ENCODE assay signal across 8 cellular contexts in the genomic region with DNA sequence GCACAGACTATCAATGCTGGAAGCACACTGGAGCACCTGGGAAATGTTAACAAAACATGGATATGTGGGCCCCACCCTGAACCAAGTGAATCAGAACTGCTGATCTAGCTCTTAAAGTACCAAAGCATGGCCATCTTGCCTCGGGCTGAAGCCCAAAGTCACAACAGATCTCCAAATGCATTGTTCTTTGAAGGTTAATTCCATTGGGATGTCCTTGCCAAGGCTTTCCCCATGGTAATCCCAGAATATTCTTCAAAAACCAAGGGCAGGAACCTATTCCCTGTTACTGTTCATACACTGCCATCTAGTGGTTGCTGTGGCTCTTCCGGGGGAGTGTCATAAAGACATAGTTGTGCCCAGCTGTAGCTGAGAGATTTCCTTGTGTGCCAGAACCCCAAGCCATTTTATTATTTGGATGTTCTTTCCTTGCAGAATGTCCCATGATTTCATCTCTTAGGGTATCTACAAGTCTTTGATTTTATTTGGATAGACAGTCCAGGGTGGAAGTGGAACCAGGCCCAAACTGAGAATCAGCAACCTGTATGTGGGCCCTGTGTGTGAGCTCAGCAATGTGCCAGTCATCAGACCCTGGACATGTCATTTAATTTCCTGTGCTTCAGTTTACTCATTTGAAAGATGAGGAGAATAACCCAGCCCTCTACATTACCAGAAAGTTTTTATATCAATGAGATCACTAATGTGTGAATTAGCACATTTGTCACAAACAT.
DNase-seq lines count a peak whose midpoint lies in the region; ATAC-seq and TF ChIP-seq lines count a peak whose summit lies in the region.

No MANE protein-coding gene starts in this region.

- CTCF ChIA-PET in activated naive CD4-positive, alpha-beta T cell treated with anti-CD3 and anti-CD28 coated beads for 36 hours (lab: Charles Lee): interaction anchor here (0.7 to 1.5 kb wide), 5 partner anchors 12 to 1224 kb away, joined by 3 to 5 read pairs (median 3); no protein-coding TSS in a partner anchor
- CTCF ChIA-PET in HEK293 (lab: Yijun Ruan, JAX): interaction anchor here (0.7 to 4.5 kb wide), 36 partner anchors 10 to 1144 kb away, joined by 3 to 31 read pairs (median 4); no protein-coding TSS in a partner anchor

- H3K4me1 ChIP-seq in HEK293 (ENCODE audit: control insufficient read depth, insufficient read depth, low read length) (no peaks in the 10 kb centered on the region), mucosa of descending colon (ENCODE audit: low read depth) (no peaks in the 10 kb centered on the region)

- intact Hi-C loops in activated naive CD4-positive, alpha-beta T cell treated with anti-CD3 and anti-CD28 coated beads for 36 hours (cut with micrococcal nuclease): loop anchor here (2.0 to 10.0 kb wide), 5 partner anchors 99 to 1099 kb away; no protein-coding TSS in a partner anchor
- intact Hi-C loops in mucosa of descending colon (cut with DNase I, micrococcal nuclease): loop anchor here in 1 of 2 donors (5.0 kb wide), 1 partner anchor 1084 kb away; no protein-coding TSS in a partner anchor

- peak; percentile 21 for DNase-seq in activated naive CD4-positive, alpha-beta T cell treated with anti-CD3 and anti-CD28 coated beads for 36 hours
- DNase-seq in activated naive CD4-positive, alpha-beta T cell treated with Interleukin-2 at 50 U/mL for 16 hours: no peak
- DNase-seq in NAMALWA (ENCODE audit: low spot score): peak; percentile 70
- DNase-seq in SHP77 treated with DMSO at 0.1 percent for 48 hours (lab: John Stamatoyannopoulos, UW): peak; percentile 49
- peak; percentile 61 to 82 for DNase-seq in erythroblast (lab: John Stamatoyannopoulos, UW)
- peak in 2 of 3 donors; percentile 40 to 80 for DNase-seq in mucosa of descending colon
- DNase-seq in activated effector memory CD4-positive, alpha-beta T cell treated with anti-CD3 and anti-CD28 coated beads, Interleukin-2, amount 50 U/mL, for 16 hours: no peak

- no peaks in the 10 kb centered on the region for H3K9me3 ChIP-seq in HEK293 (ENCODE audit: control insufficient read depth, insufficient read depth, low read depth, low read length)
- H3K9me3 ChIP-seq in mucosa of descending colon: no peaks in the 10 kb centered on the region

- H3K4me3 ChIP-seq in HEK293 (ENCODE audit: low read depth, low read length) (no peak overlapping the region), mucosa of descending colon (no peak overlapping the region)

- no peak overlapping the region for H3K4me3 Mint-ChIP-seq in activated naive CD4-positive, alpha-beta T cell treated with anti-CD3 and anti-CD28 coated beads for 36 hours

- H3K4me1 Mint-ChIP-seq in activated naive CD4-positive, alpha-beta T cell treated with anti-CD3 and anti-CD28 coated beads for 36 hours (ENCODE audit: low read depth): no peaks in the 10 kb centered on the region

- no peak overlapping the region for H3K27ac ChIP-seq in HEK293 (ENCODE audit: extremely low read depth, low read depth, low read length)

- no peak for TF ChIP-seq POLR2A in erythroblast (IDR thresholded peaks at IDR 0.05; ENCODE audit: low read length)

- ATAC-seq in mucosa of descending colon: peak; percentile 96

- H3K36me3 ChIP-seq in HEK293 (ENCODE audit: control insufficient read depth in 2 of 2, insufficient read depth in 1 of 2, low read length in 2 of 2) (no peaks in the 10 kb centered on the region), mucosa of descending colon (ENCODE audit: low read depth) (no peaks in the 10 kb centered on the region)

- no peak overlapping the region for H3K27ac Mint-ChIP-seq in activated naive CD4-positive, alpha-beta T cell treated with anti-CD3 and anti-CD28 coated beads for 36 hours

- H3K36me3 Mint-ChIP-seq in activated naive CD4-positive, alpha-beta T cell treated with anti-CD3 and anti-CD28 coated beads for 36 hours (ENCODE audit: low read depth): no peaks in the 10 kb centered on the region

- peaks cover 2% of the 10 kb centered on the region for H3K27me3 Mint-ChIP-seq in activated naive CD4-positive, alpha-beta T cell treated with anti-CD3 and anti-CD28 coated beads for 36 hours (ENCODE audit: low read depth)

- POLR2A ChIA-PET in HEK293 (lab: Yijun Ruan, JAX): interaction anchor here (0.5 kb wide), 1 partner anchor 1404 kb away, joined by 4 read pairs; no protein-coding TSS in a partner anchor

- TF ChIP-seq CTCF in HEK293 (tag by site-specific recombination; IDR thresholded peaks at IDR 0.05) (peak; percentile 60), mucosa of descending colon (IDR thresholded peaks at IDR 0.05) (peak; percentile 76)

- H3K9me3 Mint-ChIP-seq in activated naive CD4-positive, alpha-beta T cell treated with anti-CD3 and anti-CD28 coated beads for 36 hours: no peaks in the 10 kb centered on the region

TF ChIP-seq in HEK293, 187 proteins besides CTCF, POLR2A, EP300 and RAD21:
- TF ChIP-seq, protein P1, sequence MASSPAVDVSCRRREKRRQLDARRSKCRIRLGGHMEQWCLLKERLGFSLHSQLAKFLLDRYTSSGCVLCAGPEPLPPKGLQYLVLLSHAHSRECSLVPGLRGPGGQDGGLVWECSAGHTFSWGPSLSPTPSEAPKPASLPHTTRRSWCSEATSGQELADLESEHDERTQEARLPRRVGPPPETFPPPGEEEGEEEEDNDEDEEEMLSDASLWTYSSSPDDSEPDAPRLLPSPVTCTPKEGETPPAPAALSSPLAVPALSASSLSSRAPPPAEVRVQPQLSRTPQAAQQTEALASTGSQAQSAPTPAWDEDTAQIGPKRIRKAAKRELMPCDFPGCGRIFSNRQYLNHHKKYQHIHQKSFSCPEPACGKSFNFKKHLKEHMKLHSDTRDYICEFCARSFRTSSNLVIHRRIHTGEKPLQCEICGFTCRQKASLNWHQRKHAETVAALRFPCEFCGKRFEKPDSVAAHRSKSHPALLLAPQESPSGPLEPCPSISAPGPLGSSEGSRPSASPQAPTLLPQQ (tag by site-specific recombination; IDR thresholded peaks at IDR 0.05): peak; percentile 88
- TF ChIP-seq ZSCAN30 (tag by site-specific recombination; IDR thresholded peaks at IDR 0.05) (no peak), IKZF3 (tag by site-specific recombination; IDR thresholded peaks at IDR 0.05) (peak; percentile 63; the same call in 1 of the 2 replicates), ZFP69B (tag by site-specific recombination; IDR thresholded peaks at IDR 0.05) (peak; percentile 67), ZNF660 (tag by site-specific recombination; IDR thresholded peaks at IDR 0.05) (0 out of 2 replicates have a peak, but pooled peaks have one; percentile 42), ZNF654 (tag by site-specific recombination; IDR thresholded peaks at IDR 0.05; ENCODE audit: low read depth) (peak; percentile 89), ZNF555 (tag by site-specific recombination; conservative IDR thresholded peaks at IDR 0.05) (no peak), ZNF521 (tag by site-specific recombination; IDR thresholded peaks at IDR 0.05) (no peak), ZNF629 (tag by site-specific recombination; IDR thresholded peaks at IDR 0.05) (no peak)

Comparison
In these comparisons a context has a peak if more than half of its experiments do, and no peak if none do; other contexts are left out.
1. DNase-seq: peak in activated naive CD4-positive, alpha-beta T cell treated with anti-CD3 and anti-CD28 coated beads for 36 hours (single experiment), NAMALWA (single experiment), SHP77 treated with DMSO at 0.1 percent for 48 hours (single experiment), erythroblast (2 of 2) and mucosa of descending colon (2 of 3); none in activated naive CD4-positive, alpha-beta T cell treated with Interleukin-2 at 50 U/mL for 16 hours (single experiment) and activated effector memory CD4-positive, alpha-beta T cell treated with anti-CD3 and anti-CD28 coated beads, Interleukin-2, amount 50 U/mL, for 16 hours (single experiment).